In genomic region chr17:82287849-82288601, GRCh38 we compare ENCODE assay signal across 8 cellular contexts. TPM values are rescaled to one million over a fixed set of nuclear protein-coding genes. Genes with fewer than 3 reads are reported as not detected.
DNase-seq lines count a peak whose midpoint lies in the region; ATAC-seq and TF ChIP-seq lines count a peak whose summit lies in the region.

No MANE protein-coding gene starts in this region.

- H2BK120ac ChIP-seq in neuronal stem cell (ENCODE audit: low read depth, low read length) = no peak overlapping the region

- H3K27me3 ChIP-seq in psoas muscle (ENCODE audit: insufficient read depth in 3 of 3, low read length in 2 of 3) (no peaks in the 10 kb centered on the region), neuronal stem cell (ENCODE audit: control insufficient read depth in 3 of 3, insufficient read depth in 3 of 3, low read depth in 1 of 3, low read length in 3 of 3) (no peaks in the 10 kb centered on the region)

- H2BK15ac ChIP-seq in neuronal stem cell (ENCODE audit: low read length) = no peak overlapping the region

- TF ChIP-seq POLR2A in erythroblast (IDR thresholded peaks at IDR 0.05; ENCODE audit: low read length) = no peak

- no peak overlapping the region for H4K8ac ChIP-seq in neuronal stem cell (ENCODE audit: low read depth, low read length)

- peak overlapping the region; percentile 58 for H3K27ac ChIP-seq in psoas muscle
- H3K27ac ChIP-seq in neuronal stem cell (replicated peaks; ENCODE audit: low read length) = no peak overlapping the region

- peaks cover 19% of the 10 kb centered on the region for H3K4me1 ChIP-seq in psoas muscle
- peaks cover 6 to 15% of the 10 kb centered on the region in 2 donors for H3K4me1 ChIP-seq in neuronal stem cell (ENCODE audit: control insufficient read depth in 2 of 2, insufficient read depth in 1 of 2, low read depth in 1 of 2, low read length in 2 of 2)

- intact Hi-C loops in psoas muscle (cut with DNase I) = loop anchor here in 1 of 2 donors (2.0 kb wide), 1 partner anchor 15 kb away; the partner anchor contains the start of gene CSNK1D
- intact Hi-C loops in head of caudate nucleus (cut with DNase I) = no loop called here

- H3K18ac ChIP-seq in neuronal stem cell (ENCODE audit: low read length) = no peak overlapping the region

- no peaks in the 10 kb centered on the region for H3K79me1 ChIP-seq in neuronal stem cell (ENCODE audit: low read depth, low read length)

- peak in 3 of 4 donors; percentile 25 to 35 (median 31) for ATAC-seq in psoas muscle
- ATAC-seq in GM21786 (IDR thresholded peaks at IDR 0.05; ENCODE audit: unreplicated experiment) = no peak
- ATAC-seq in HG03135 (IDR thresholded peaks at IDR 0.05; ENCODE audit: unreplicated experiment) = no peak

- H2AFZ ChIP-seq in neuronal stem cell (ENCODE audit: low read length) = no peak overlapping the region

- H3K4me3 ChIP-seq in psoas muscle = no peak overlapping the region
- no peak overlapping the region for H3K4me3 ChIP-seq in neuronal stem cell (ENCODE audit: low read length in 2 of 2)

- no peak overlapping the region for H2BK5ac ChIP-seq in neuronal stem cell (ENCODE audit: low read length)

- in situ Hi-C loops in G401 (cut with HindIII; ENCODE audit: low sequenced_read_pairs) = no loop called here

- H3K9me3 ChIP-seq in psoas muscle (no peaks in the 10 kb centered on the region), neuronal stem cell (replicated peaks in 1 of 2; ENCODE audit: control insufficient read depth in 2 of 2, insufficient read depth in 1 of 2, low read depth in 1 of 2, low read length in 2 of 2) (peaks cover 4 to 12% of the 10 kb centered on the region in 2 donors)

- DNase-seq in G401 (ENCODE audit: low spot score) (peak; percentile 75), NCI-H69 (lab: John Stamatoyannopoulos, UW) (peak; percentile 39), erythroblast (lab: John Stamatoyannopoulos, UW) (peak; percentile 59 to 66), psoas muscle (peak; percentile 75 to 84), neuronal stem cell (ENCODE audit: low spot score) (no peak), head of caudate nucleus (no peak)

- no peak for TF ChIP-seq CTCF in psoas muscle (IDR thresholded peaks at IDR 0.05)

- no peak overlapping the region for H4K91ac ChIP-seq in neuronal stem cell (ENCODE audit: low read depth, low read length, poor library complexity)

- no peak overlapping the region for H3K14ac ChIP-seq in neuronal stem cell (ENCODE audit: low read length)

- no peak overlapping the region for H3K4ac ChIP-seq in neuronal stem cell (ENCODE audit: low read length)

- H2BK12ac ChIP-seq in neuronal stem cell (ENCODE audit: low read length) = no peak overlapping the region

- H3K4me2 ChIP-seq in neuronal stem cell (ENCODE audit: insufficient read depth, low read length, poor library complexity, severe bottlenecking) = no peak overlapping the region

- H3K36me3 ChIP-seq in psoas muscle (ENCODE audit: insufficient read depth in 1 of 2, low read depth in 1 of 2) = no peaks in the 10 kb centered on the region
- no peaks in the 10 kb centered on the region for H3K36me3 ChIP-seq in neuronal stem cell (replicated peaks in 1 of 2; ENCODE audit: control insufficient read depth in 2 of 2, insufficient read depth in 2 of 2, low read length in 2 of 2)

- no peak overlapping the region for H3K9ac ChIP-seq in neuronal stem cell (ENCODE audit: low read depth, low read length, poor library complexity)

- WGBS in psoas muscle, 3 donors = 17 to 27% (median 22%) methylated on average over 17 of the region's 17 CpGs
- no CpG with 5 or more reads among the region's 17 CpGs for WGBS in neuronal stem cell (ENCODE audit: extremely low coverage in 2 of 2, insufficient read length in 2 of 2, insufficient replicate concordance in 1 of 2), 2 donors

- H3K23ac ChIP-seq in neuronal stem cell (ENCODE audit: low read depth, low read length, poor library complexity) = no peak overlapping the region

- no peak overlapping the region for H2AK5ac ChIP-seq in neuronal stem cell (ENCODE audit: low read depth, low read length)

RNA-seq across cellular contexts. Expression of gene CSNK1D, which starts 14.5 kb away (rescaled TPM):
- total RNA-seq in G401 (2014; rRNA removed; shearing (Covaris generic)) = 83.1 and 87.7 TPM in 2 replicates
- total RNA-seq in psoas muscle = 100 to 1,000 TPM in 3 of 4 donors, 10 to 100 TPM in 1; 73.5 to 139 (median 116) TPM
- 100 to 1,000 TPM in 1 of 3 donors, 10 to 100 TPM in 2; 74.3 to 124 (median 92.7) TPM for polyA plus RNA-seq in psoas muscle
- 70.3 TPM for polyA plus RNA-seq in neuronal stem cell (2013, experiment 1 of 2)
- polyA plus RNA-seq in neuronal stem cell (2013, experiment 2 of 2) = 72.1 TPM

RNA-seq across cellular contexts. Expression of gene CD7, which starts 29.4 kb away (rescaled TPM):
- total RNA-seq in G401 (2014; rRNA removed; shearing (Covaris generic)) = 3.8 and 26.3 TPM in 2 replicates
- total RNA-seq in psoas muscle = under 1 TPM in 3 of 4 donors, not detected in 1; 0.18 to 0.81 (median 0.71) TPM
- polyA plus RNA-seq in psoas muscle = under 1 TPM; 0.13 to 0.19 (median 0.16) TPM
- 1.5 TPM for polyA plus RNA-seq in neuronal stem cell (2013, experiment 1 of 2)
- 1.5 TPM for polyA plus RNA-seq in neuronal stem cell (2013, experiment 2 of 2)

RNA-seq across cellular contexts. Expression of gene SECTM1, which starts 45.5 kb away (rescaled TPM):
- 3.1 and 10.5 TPM in 2 replicates for total RNA-seq in G401 (2014; rRNA removed; shearing (Covaris generic))
- 1 to 10 TPM; 1.2 to 2.3 (median 1.7) TPM for total RNA-seq in psoas muscle
- 1 to 10 TPM in 2 of 3 donors, under 1 TPM in 1; 0.70 to 1.2 (median 1.0) TPM for polyA plus RNA-seq in psoas muscle
- polyA plus RNA-seq in neuronal stem cell (2013, experiment 1 of 2) = 0.39 TPM
- polyA plus RNA-seq in neuronal stem cell (2013, experiment 2 of 2) = 0.65 TPM

RNA-seq across cellular contexts. Expression of gene SLC16A3, which starts 59.2 kb away (rescaled TPM):
- total RNA-seq in G401 (2014; rRNA removed; shearing (Covaris generic)) = 280 and 292 TPM in 2 replicates
- total RNA-seq in psoas muscle = 100 to 1,000 TPM in 2 of 4 donors, 10 to 100 TPM in 2; 18.6 to 182 (median 70.1) TPM
- polyA plus RNA-seq in psoas muscle = 100 to 1,000 TPM; 102 to 263 (median 128) TPM
- 3.5 TPM for polyA plus RNA-seq in neuronal stem cell (2013, experiment 1 of 2)
- polyA plus RNA-seq in neuronal stem cell (2013, experiment 2 of 2) = 3.2 TPM

Comparison
In these comparisons a context has a peak if more than half of its experiments do, and no peak if none do; other contexts are left out.
1. DNase-seq: peak in G401 (single experiment), NCI-H69 (single experiment), erythroblast (2 of 2) and psoas muscle (2 of 2); none in neuronal stem cell (single experiment) and head of caudate nucleus (0 of 42).
2. ATAC-seq: peak in psoas muscle (3 of 4); none in GM21786 (single experiment) and HG03135 (single experiment).